15 cellular contexts compared by ENCODE assay signal in the genomic region with DNA sequence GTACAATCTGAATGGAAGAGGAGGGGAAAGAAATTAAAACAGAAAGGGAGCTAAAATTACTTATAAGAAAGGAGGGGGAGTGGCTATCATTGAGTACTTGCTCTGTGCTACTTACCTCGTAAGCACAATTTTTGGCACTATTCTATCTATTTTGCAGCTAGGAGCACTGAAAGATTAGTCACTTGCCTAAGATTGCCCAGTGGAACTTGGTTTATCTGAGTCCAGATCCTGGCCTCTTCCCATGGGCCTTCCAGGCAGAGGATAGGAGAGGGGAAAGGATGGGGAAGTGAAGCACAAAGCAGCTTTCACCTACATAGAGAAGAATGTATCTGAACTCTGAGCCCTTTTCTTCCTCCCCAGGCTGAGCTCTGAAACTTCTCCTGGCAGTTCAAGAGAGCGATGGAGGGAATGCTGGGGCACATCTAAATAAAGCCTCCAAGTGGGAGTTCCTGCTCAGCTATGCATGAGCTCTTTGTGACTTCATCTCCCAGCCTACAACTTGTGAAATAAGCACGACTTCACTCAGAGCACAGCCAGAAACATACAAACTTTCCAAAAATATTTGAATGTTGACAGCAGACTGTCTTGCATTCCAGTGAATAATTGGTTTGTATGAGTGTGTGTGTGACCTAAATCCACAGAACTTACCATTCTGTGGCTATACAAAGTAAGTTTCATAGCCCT. TPM values are rescaled to one million over a fixed set of nuclear protein-coding genes. Genes with fewer than 3 reads are reported as not detected.
DNase-seq lines count a peak whose midpoint lies in the region; ATAC-seq and TF ChIP-seq lines count a peak whose summit lies in the region.
"Had no signal": no experiment of that assay in that cellular context is flagged by ENCODE, and none has a peak within 500 bp of the region (broad histone marks: within the 10 kb centered on the region; RNA-seq: fewer than 3 reads in every experiment).

No MANE protein-coding gene starts in this region.

- no peaks in the 10 kb centered on the region for H3K9me3 ChIP-seq in mucosa of descending colon
- H3K9me3 ChIP-seq in PC-9 (ENCODE audit: insufficient read depth, low read depth) = no peaks in the 10 kb centered on the region
- H3K9me3 ChIP-seq: SJCRH30 had no signal

- H3K27ac ChIP-seq in brain microvascular endothelial cell = no peak overlapping the region
- H3K27ac ChIP-seq in PC-9 = no peak overlapping the region
- H3K27ac ChIP-seq: SJCRH30 had no signal

- intact Hi-C loops in lower leg skin (cut with DNase I; ENCODE audit: low total_unique reads) (no loop called here), mucosa of descending colon (cut with DNase I, micrococcal nuclease) (no loop called here), PC-9 (cut with micrococcal nuclease; ENCODE audit: unreplicated experiment) (no loop called here)

- CTCF ChIA-PET in PC-9 (lab: Charles Lee) = interaction anchor here (0.6 kb wide), 1 partner anchor 873 kb away, joined by 4 read pairs; no protein-coding TSS in a partner anchor

- H3K4me2 ChIP-seq in PC-9 = no peak overlapping the region

- H4K20me1 ChIP-seq in PC-9 (ENCODE audit: insufficient read depth) = 0 out of 2 replicates have a peak, but pooled peaks cover under 1% of the 10 kb centered on the region

- BruUV-seq in PC-9 (replicated peaks; lab: Mats Ljungman, UMichigan) = no TSS peak

- ATAC-seq in mucosa of descending colon (no peak), HG03439 (IDR thresholded peaks at IDR 0.05; ENCODE audit: unreplicated experiment) (no peak)

- POLR2A ChIA-PET in PC-9 (lab: Charles Lee; ENCODE audit: unreplicated experiment) = no interaction called here

- TF ChIP-seq POLR2A in lower leg skin (IDR thresholded peaks at IDR 0.05) = no peak

- no peaks in the 10 kb centered on the region for H3K9me2 ChIP-seq in PC-9 (ENCODE audit: insufficient read depth)

- in situ Hi-C loops in brain microvascular endothelial cell (cut with HindIII; ENCODE audit: low pct_ligation_motif_present, low sequenced_read_pairs) = no loop called here

- no peaks in the 10 kb centered on the region for H3F3A ChIP-seq in PC-9 (ENCODE audit: insufficient read depth, low read depth)

- DNase-seq in HS-5 (ENCODE audit: low read depth) (peak; percentile 4), fibroblast of gingiva (ENCODE audit: low read depth) (peak; percentile 15), lower leg skin (ENCODE audit: low spot score in 2 of 2) (peak; percentile 18 to 37), superior temporal gyrus (ENCODE audit: extremely low spot score) (peak; percentile 68), mucosa of descending colon (no peak), brain microvascular endothelial cell (no peak), PC-9 (no peak)
- DNase-seq: activated naive CD8-positive, alpha-beta T cell treated with anti-CD3 and anti-CD28 coated beads, Interleukin-2, amount 10 ng/mL, durations not matched to agents 7 days and 5 days; CD8-positive, alpha-beta memory T cell; effector CD8-positive, alpha-beta T cell; NCI-H1436 treated with DMSO at 0.1 percent for 48 hours; NCI-H774; SJCRH30 had no signal

- 40 to 45% methylated on average over 3 of the region's 3 CpGs for WGBS in lower leg skin, 2 donors

- TF ChIP-seq CTCF in lower leg skin (IDR thresholded peaks at IDR 0.05) (no peak), mucosa of descending colon (IDR thresholded peaks at IDR 0.05) (no peak), brain microvascular endothelial cell (IDR thresholded peaks at IDR 0.05; ENCODE audit: low read depth, low read length, missing control alignments) (no peak), PC-9 (conservative IDR thresholded peaks at IDR 0.05) (no peak)

- no peak overlapping the region for H3K4me3 ChIP-seq in lower leg skin (ENCODE audit: low read depth, poor library complexity, severe bottlenecking)
- no peak overlapping the region for H3K4me3 ChIP-seq in mucosa of descending colon
- H3K4me3 ChIP-seq in brain microvascular endothelial cell (ENCODE audit: low read depth, low read length) = no peak overlapping the region
- no peak overlapping the region for H3K4me3 ChIP-seq in PC-9
- H3K4me3 ChIP-seq: SJCRH30 had no signal

- H3K79me2 ChIP-seq in PC-9 (ENCODE audit: low read depth) = no peaks in the 10 kb centered on the region

- H3K36me3 ChIP-seq in mucosa of descending colon (ENCODE audit: low read depth) = no peaks in the 10 kb centered on the region
- no peaks in the 10 kb centered on the region for H3K36me3 ChIP-seq in brain microvascular endothelial cell (replicated peaks)
- no peaks in the 10 kb centered on the region for H3K36me3 ChIP-seq in PC-9 (ENCODE audit: low read depth)
- H3K36me3 ChIP-seq: SJCRH30 had no signal

- H2AFZ ChIP-seq in PC-9 = no peak overlapping the region

- H3K4me1 ChIP-seq in mucosa of descending colon (ENCODE audit: low read depth) (no peaks in the 10 kb centered on the region), PC-9 (replicated peaks; ENCODE audit: insufficient read depth) (no peaks in the 10 kb centered on the region)
- H3K4me1 ChIP-seq: SJCRH30 had no signal

- H3K27me3 ChIP-seq in brain microvascular endothelial cell (replicated peaks) = no peaks in the 10 kb centered on the region
- H3K27me3 ChIP-seq in PC-9 (ENCODE audit: insufficient read depth, low read depth) = peaks cover 5% of the 10 kb centered on the region; the same call in 1 of the 2 replicates
- H3K27me3 ChIP-seq: SJCRH30 had no signal

RNA-seq across cellular contexts. Expression of gene HMGB4, which starts 29.4 kb away (rescaled TPM):
- not detected for total RNA-seq in lower leg skin
- total RNA-seq in mucosa of descending colon = not detected
- total RNA-seq in PC-9 (2021) = not detected in 2 replicates
- total RNA-seq: activated naive CD8-positive, alpha-beta T cell treated with anti-CD3 and anti-CD28 coated beads, Interleukin-2, amount 10 ng/mL, durations not matched to agents 7 days and 5 days; CD8-positive, alpha-beta memory T cell; mesothelial cell of epicardium; SJCRH30 had no signal

Comparison
In these comparisons a context has a peak if more than half of its experiments do, and no peak if none do; other contexts are left out.
1. DNase-seq: peak in HS-5 (single experiment), fibroblast of gingiva (single experiment), lower leg skin (2 of 2) and superior temporal gyrus (single experiment); none in mucosa of descending colon (0 of 3), brain microvascular endothelial cell (single experiment) and PC-9 (0 of 2).